Comparison of ENCODE assay signal across 9 cellular contexts in genomic region chr3:59566481-59566975, GRCh38.
DNase-seq lines count a peak whose midpoint lies in the region; ATAC-seq and TF ChIP-seq lines count a peak whose summit lies in the region.
"Had no signal": no experiment of that assay in that cellular context is flagged by ENCODE, and none has a peak within 500 bp of the region (broad histone marks: within the 10 kb centered on the region; RNA-seq: fewer than 3 reads in every experiment).

No MANE protein-coding gene starts in this region.

- no peaks in the 10 kb centered on the region for H3K36me3 ChIP-seq in breast epithelium
- no peaks in the 10 kb centered on the region for H3K36me3 ChIP-seq in PC-3 (ENCODE audit: low read depth, low read length)

- H3F3A ChIP-seq in PC-3 (ENCODE audit: low read length, unreplicated experiment): no peaks in the 10 kb centered on the region

- H3K4me3 ChIP-seq in breast epithelium (no peak overlapping the region), PC-3 (ENCODE audit: low read length) (no peak overlapping the region)
- H3K4me3 ChIP-seq: body of pancreas had no signal

- H3K4me2 ChIP-seq in PC-3 (ENCODE audit: low read length): no peak overlapping the region

- H3K9me2 ChIP-seq in PC-3 (replicated peaks; ENCODE audit: low read length): no peaks in the 10 kb centered on the region

- POLR2A ChIA-PET in PC-3 (lab: Charles Lee; ENCODE audit: unreplicated experiment): no interaction called here

- TF ChIP-seq CTCF in breast epithelium (IDR thresholded peaks at IDR 0.05) (no peak), PC-3 (conservative IDR thresholded peaks at IDR 0.05; ENCODE audit: low read depth, low read length) (no peak), omental fat pad (IDR thresholded peaks at IDR 0.05) (no peak)

- H2AFZ ChIP-seq in PC-3 (ENCODE audit: low read length): no peak overlapping the region

- H3K9me3 ChIP-seq in breast epithelium (no peaks in the 10 kb centered on the region), PC-3 (ENCODE audit: low read length) (no peaks in the 10 kb centered on the region)
- H3K9me3 ChIP-seq: body of pancreas had no signal

- DNase-seq in breast epithelium (ENCODE audit: low spot score in 2 of 2) (peak in 1 of 2 donors; percentile 53), HK-2 (ENCODE audit: unreplicated experiment) (no peak), AG08396 (ENCODE audit: low spot score) (no peak), PC-3 (no peak), omental fat pad (ENCODE audit: low spot score) (no peak)
- DNase-seq: body of pancreas had no signal

- H3K27me3 ChIP-seq in breast epithelium (no peaks in the 10 kb centered on the region), PC-3 (ENCODE audit: low read length) (no peaks in the 10 kb centered on the region)
- H3K27me3 ChIP-seq: body of pancreas had no signal

- CTCF ChIA-PET in PC-3 (lab: Charles Lee): no interaction called here

- no TSS peak for BruUV-seq in PC-3 (replicated peaks; lab: Mats Ljungman, UMichigan)

- TF ChIP-seq POLR2A in breast epithelium (IDR thresholded peaks at IDR 0.05): no peak

- intact Hi-C loops in breast epithelium (cut with DNase I; ENCODE audit: low total_unique reads): no loop called here
- intact Hi-C loops in PC-3 (cut with micrococcal nuclease): no loop called here

- H3K4me1 ChIP-seq in breast epithelium: no peaks in the 10 kb centered on the region
- H3K4me1 ChIP-seq in PC-3 (ENCODE audit: insufficient read depth, low read length): peaks cover 12% of the 10 kb centered on the region
- H3K4me1 ChIP-seq: body of pancreas had no signal

- ATAC-seq in GM18508 (IDR thresholded peaks at IDR 0.05; ENCODE audit: insufficient read depth, unreplicated experiment) (peak; percentile 98), GM19397 (IDR thresholded peaks at IDR 0.05; ENCODE audit: unreplicated experiment) (peak; percentile 98), HG03045 (IDR thresholded peaks at IDR 0.05; ENCODE audit: unreplicated experiment) (peak; percentile 99), PC-3 (no peak), omental fat pad (ENCODE audit: low FRiP score) (no peak)
- ATAC-seq: body of pancreas had no signal

- H3K27ac ChIP-seq in breast epithelium (peak overlapping the region; percentile 77 to 83), PC-3 (ENCODE audit: low read length) (no peak overlapping the region)
- H3K27ac ChIP-seq: body of pancreas had no signal

- no peak overlapping the region for H3K9ac ChIP-seq in PC-3 (ENCODE audit: low read length)

- no peaks in the 10 kb centered on the region for H3K79me2 ChIP-seq in PC-3 (ENCODE audit: low read length)

- H4K20me1 ChIP-seq in PC-3 (ENCODE audit: low read length): no peaks in the 10 kb centered on the region

Comparison
In these comparisons a context has a peak if more than half of its experiments do, and no peak if none do; other contexts are left out.
1. ATAC-seq: peak in GM18508 (single experiment), GM19397 (single experiment) and HG03045 (single experiment); none in PC-3 (single experiment) and omental fat pad (single experiment).